8 cellular contexts compared by ENCODE assay signal in genomic region chr10:67764012-67764822, GRCh38.
DNase-seq lines count a peak whose midpoint lies in the region; ATAC-seq and TF ChIP-seq lines count a peak whose summit lies in the region.

No MANE protein-coding gene starts in this region.

- H3K27me3 ChIP-seq in A673 (replicated peaks; ENCODE audit: insufficient read depth, low read depth, low read length, poor library complexity) = no peaks in the 10 kb centered on the region
- no peaks in the 10 kb centered on the region for H3K27me3 ChIP-seq in smooth muscle cell (ENCODE audit: low read depth)

- peak; percentile 98 for DNase-seq in A673 (ENCODE audit: low spot score)
- peak; percentile 92 for DNase-seq in NCI-H2227 (lab: John Stamatoyannopoulos, UW; ENCODE audit: unreplicated experiment)
- DNase-seq in WTC11 (ENCODE audit: low spot score) = peak; percentile 95
- peak; percentile 95 to 96 for DNase-seq in cardiac fibroblast (ENCODE audit: low read depth in 2 of 2)
- peak; percentile 96 to 97 (median 97) for DNase-seq in immature natural killer cell
- peak; percentile 89 for DNase-seq in smooth muscle cell (lab: John Stamatoyannopoulos, UW; ENCODE audit: unreplicated experiment)

- intact Hi-C loops in A673 (cut with micrococcal nuclease; ENCODE audit: unreplicated experiment) = no loop called here

- H3K36me3 Mint-ChIP-seq in WTC11 = no peaks in the 10 kb centered on the region
- peaks cover 0 to 4% (median 0%) of the 10 kb centered on the region in 3 donors for H3K36me3 Mint-ChIP-seq in immature natural killer cell

- H3K9me3 ChIP-seq in A673 (ENCODE audit: low read depth, low read length, poor library complexity, severe bottlenecking) (no peaks in the 10 kb centered on the region), smooth muscle cell (replicated peaks; ENCODE audit: low read depth) (no peaks in the 10 kb centered on the region)

- TF ChIP-seq CTCF in A673 (conservative IDR thresholded peaks at IDR 0.05; ENCODE audit: low read depth, low read length) = no peak
- TF ChIP-seq CTCF in WTC11 (IDR thresholded peaks at IDR 0.05) = no peak
- TF ChIP-seq CTCF in cardiac fibroblast (IDR thresholded peaks at IDR 0.05; ENCODE audit: low read depth, low read length) = no peak
- TF ChIP-seq CTCF in smooth muscle cell (IDR thresholded peaks at IDR 0.05; ENCODE audit: borderline replicate concordance, insufficient read depth, poor library complexity, severe bottlenecking) = no peak

- H3K27ac Mint-ChIP-seq in WTC11 = peak overlapping the region; percentile 48
- H3K27ac Mint-ChIP-seq in immature natural killer cell = peak overlapping the region; percentile 91 to 99 (median 95)

- 2% methylated on average over 56 of the region's 56 CpGs for WGBS in smooth muscle cell (ENCODE audit: low lambda C conversion rate)

- H3K4me1 Mint-ChIP-seq in WTC11 (peaks cover 4% of the 10 kb centered on the region), immature natural killer cell (peaks cover 14 to 19% of the 10 kb centered on the region in 2 donors)

- H3K4me3 ChIP-seq in A673 (ENCODE audit: low read depth, low read length, poor library complexity, severe bottlenecking) (peak overlapping the region; percentile 69), cardiac fibroblast (replicated peaks in 1 of 2; ENCODE audit: low read depth in 2 of 2, low read length in 2 of 2) (peak overlapping the region; percentile 62 to 77), smooth muscle cell (peak overlapping the region; percentile 77)

- no peaks in the 10 kb centered on the region for H3K36me3 ChIP-seq in A673 (ENCODE audit: insufficient read depth, low read length, poor library complexity, severe bottlenecking)
- H3K36me3 ChIP-seq in smooth muscle cell (ENCODE audit: low read depth) = no peaks in the 10 kb centered on the region

- H3K79me2 ChIP-seq in smooth muscle cell (ENCODE audit: low read depth) = no peaks in the 10 kb centered on the region

- H4K20me1 ChIP-seq in smooth muscle cell (ENCODE audit: low read depth) = no peaks in the 10 kb centered on the region

- H3K4me2 ChIP-seq in smooth muscle cell = peak overlapping the region; percentile 90

- H3K4me3 Mint-ChIP-seq in WTC11 (peak overlapping the region; percentile 89), immature natural killer cell (peak overlapping the region; percentile 93 to 98 (median 97))

- POLR2A ChIA-PET in A673 (lab: Charles Lee; ENCODE audit: low non-redundant PET) (interaction anchor here (0.6 to 0.7 kb wide), 2 partner anchors 22 to 123 kb away, joined by 3 to 12 read pairs; no protein-coding TSS in a partner anchor), WTC11 (lab: Charles Lee) (interaction anchor here (0.6 kb wide), 1 partner anchor 32 kb away, joined by 5 read pairs; no protein-coding TSS in a partner anchor)

- BruUV-seq in A673 (replicated peaks; lab: Mats Ljungman, UMichigan) = no TSS peak

- peak overlapping the region; percentile 82 for H2AFZ ChIP-seq in smooth muscle cell (ENCODE audit: low read depth)

- H3F3A ChIP-seq in smooth muscle cell (ENCODE audit: low read depth) = no peaks in the 10 kb centered on the region

- H3K9ac ChIP-seq in smooth muscle cell (ENCODE audit: low read depth) = peak overlapping the region; percentile 78

- ATAC-seq in GM18907 (IDR thresholded peaks at IDR 0.05; ENCODE audit: unreplicated experiment) = peak; percentile 91
- ATAC-seq in HG03159 (IDR thresholded peaks at IDR 0.05; ENCODE audit: unreplicated experiment) = peak; percentile 88
- ATAC-seq in WTC11 = peak; percentile 76

- H3K9me3 Mint-ChIP-seq in WTC11 (peaks cover 5% of the 10 kb centered on the region), immature natural killer cell (peaks cover 0 to 6% (median 0%) of the 10 kb centered on the region in 6 donors)

- H3K4me1 ChIP-seq in A673 (ENCODE audit: insufficient read depth, low read length, poor library complexity, severe bottlenecking) = no peaks in the 10 kb centered on the region
- no peaks in the 10 kb centered on the region for H3K4me1 ChIP-seq in smooth muscle cell (ENCODE audit: low read depth)

- peak overlapping the region; percentile 97 for H3K27ac ChIP-seq in A673 (ENCODE audit: low read depth, low read length, poor library complexity, severe bottlenecking)
- peak overlapping the region; percentile 55 for H3K27ac ChIP-seq in smooth muscle cell (ENCODE audit: low read depth)

- H3K27me3 Mint-ChIP-seq in WTC11 (ENCODE audit: low read depth) = peaks cover 21% of the 10 kb centered on the region
- H3K27me3 Mint-ChIP-seq in immature natural killer cell (ENCODE audit: low read depth in 3 of 3) = peaks cover 11 to 25% (median 25%) of the 10 kb centered on the region in 3 donors

- CTCF ChIA-PET in A673 (lab: Charles Lee) (interaction anchor here (0.6 to 1.6 kb wide), 2 partner anchors 16 to 445 kb away, joined by 3 to 4 read pairs; no protein-coding TSS in a partner anchor), WTC11 (lab: Charles Lee) (interaction anchor here (0.5 to 3.4 kb wide), 6 partner anchors 16 to 886 kb away, joined by 3 to 14 read pairs (median 6); no protein-coding TSS in a partner anchor)

TF ChIP-seq in WTC11, 78 proteins besides CTCF, POLR2A, EP300 and RAD21 (continues in another document):
- TF ChIP-seq GRHL2 (CRISPR knock-in tag; IDR thresholded peaks at IDR 0.05; ENCODE audit: insufficient replicate concordance, severe bottlenecking) (no peak), E2F4 (CRISPR knock-in tag; IDR thresholded peaks at IDR 0.05; ENCODE audit: borderline replicate concordance, low read depth) (peak; percentile 79; the same call in 1 of the 2 replicates), EMX1 (CRISPR knock-in tag; IDR thresholded peaks at IDR 0.05) (no peak), FOXP1 (CRISPR knock-in tag; IDR thresholded peaks at IDR 0.05; ENCODE audit: borderline replicate concordance) (peak; percentile 44; the same call in 1 of the 2 replicates), ZNF232 (CRISPR knock-in tag; IDR thresholded peaks at IDR 0.05) (0 out of 2 replicates have a peak, but pooled peaks have one; percentile 46), STAT6 (CRISPR knock-in tag; conservative IDR thresholded peaks at IDR 0.05; ENCODE audit: low read depth) (no peak), FOXP4 (CRISPR knock-in tag; IDR thresholded peaks at IDR 0.05) (0 out of 2 replicates have a peak, but pooled peaks have one; percentile 58)

Comparison
In these comparisons a context has a peak if more than half of its experiments do, and no peak if none do; other contexts are left out.
1. Peak in every context shown above with its lines: DNase-seq, ATAC-seq, H3K4me3 ChIP-seq and H3K27ac ChIP-seq.